ENCODE assay signal across 11 cellular contexts in the genomic region with DNA sequence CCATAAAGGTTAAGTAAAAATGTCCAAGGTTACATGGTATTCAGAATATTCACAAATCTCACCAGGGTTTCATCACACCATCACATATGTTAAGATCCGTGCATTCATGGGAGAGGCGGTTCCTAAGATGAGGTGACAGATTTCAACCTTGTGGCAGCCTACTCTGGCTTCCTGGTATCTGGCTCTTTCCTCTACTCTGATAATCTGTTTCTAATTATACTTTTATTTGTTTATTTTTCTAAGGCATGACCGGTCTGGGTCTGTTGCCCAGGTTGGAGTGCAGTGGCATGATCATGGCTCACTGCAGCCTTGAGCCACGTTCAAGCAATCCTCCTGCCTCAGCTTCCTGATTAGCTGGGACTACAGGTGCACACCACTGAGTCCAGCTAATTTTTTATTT. TPM values are rescaled to one million over a fixed set of nuclear protein-coding genes. Genes with fewer than 3 reads are reported as not detected.
DNase-seq lines count a peak whose midpoint lies in the region; ATAC-seq and TF ChIP-seq lines count a peak whose summit lies in the region.
"Had no signal": no experiment of that assay in that cellular context is flagged by ENCODE, and none has a peak within 500 bp of the region (broad histone marks: within the 10 kb centered on the region; RNA-seq: fewer than 3 reads in every experiment).

No MANE protein-coding gene starts in this region.

- H3K36me3 ChIP-seq in BJ (ENCODE audit: control insufficient read depth, insufficient read depth, low read length) = no peaks in the 10 kb centered on the region
- H3K36me3 ChIP-seq in Karpas-422 (ENCODE audit: insufficient read depth, low read length) = no peaks in the 10 kb centered on the region
- no peaks in the 10 kb centered on the region for H3K36me3 ChIP-seq in endodermal cell (ENCODE audit: control insufficient read depth, insufficient read depth, low read length)

- H3K27me3 Mint-ChIP-seq in endodermal cell (ENCODE audit: insufficient read depth) = no peaks in the 10 kb centered on the region
- H3K27me3 Mint-ChIP-seq: type B pancreatic cell had no signal

- H3K9me3 ChIP-seq in Karpas-422 (ENCODE audit: low read length) (no peaks in the 10 kb centered on the region), endodermal cell (ENCODE audit: control insufficient read depth, low read length) (no peaks in the 10 kb centered on the region)

- H3K4me2 ChIP-seq in Karpas-422 (ENCODE audit: low read depth, low read length, poor library complexity, severe bottlenecking) = no peak overlapping the region

- H3K4me3 ChIP-seq in BJ (ENCODE audit: low read depth, low read length) = no peak overlapping the region
- no peak overlapping the region for H3K4me3 ChIP-seq in Karpas-422 (ENCODE audit: low read length)
- peak overlapping the region; percentile 3 for H3K4me3 ChIP-seq in coronary artery
- H3K4me3 ChIP-seq in endodermal cell (ENCODE audit: low read length) = no peak overlapping the region

- no peaks in the 10 kb centered on the region for H3K27me3 ChIP-seq in BJ (ENCODE audit: control insufficient read depth, insufficient read depth, low read length)
- no peaks in the 10 kb centered on the region for H3K27me3 ChIP-seq in Karpas-422 (ENCODE audit: low read length)
- H3K27me3 ChIP-seq in endodermal cell (ENCODE audit: control insufficient read depth, insufficient read depth, low read length, poor library complexity, severe bottlenecking) = no peaks in the 10 kb centered on the region

- H3K27ac ChIP-seq in Karpas-422 (ENCODE audit: low read length) (peak overlapping the region; percentile 69), coronary artery (peak overlapping the region; percentile 28), endodermal cell (ENCODE audit: low read depth, low read length) (no peak overlapping the region)

- peaks cover 19% of the 10 kb centered on the region; the same call in 1 of the 2 replicates for H4K20me1 ChIP-seq in Karpas-422 (ENCODE audit: insufficient read depth, low read depth, low read length)

- H3K36me3 Mint-ChIP-seq in endodermal cell (ENCODE audit: low read depth) = no peaks in the 10 kb centered on the region

- DNase-seq in BJ (ENCODE audit: low read depth) (peak; percentile 45), Karpas-422 (no peak), coronary artery (ENCODE audit: low spot score) (no peak), lung microvascular endothelial cell (ENCODE audit: low read depth in 2 of 2) (peak; percentile 7 to 22), hippocampal formation (lab: John Stamatoyannopoulos, UW) (no peak), endodermal cell (no peak)
- no peak for DNase-seq in stimulated activated CD4-positive, alpha-beta T cell treated with anti-CD3 and anti-CD28 coated beads, Interleukin-15, amount 100 ng/mL, for 24 hours
- DNase-seq: stimulated activated CD4-positive, alpha-beta T cell treated with anti-CD3 and anti-CD28 coated beads, Interleukin-4, amount 100 ng/mL, for 4 hours had no signal

- no peak overlapping the region for H3K4me3 Mint-ChIP-seq in endodermal cell
- H3K4me3 Mint-ChIP-seq: nephron, type B pancreatic cell had no signal

- no peaks in the 10 kb centered on the region for H3K9me3 Mint-ChIP-seq in endodermal cell
- H3K9me3 Mint-ChIP-seq: nephron, type B pancreatic cell had no signal

- 94 to 100% methylated on average over 4 of the region's 4 CpGs for WGBS in endodermal cell (ENCODE audit: insufficient coverage in 1 of 2, insufficient read length in 1 of 2), 2 experiments

- POLR2A ChIA-PET in BJ (lab: Charles Lee) = no interaction called here

- TF ChIP-seq CTCF in BJ (IDR thresholded peaks at IDR 0.05; ENCODE audit: insufficient read depth, low read depth, low read length) = no peak
- no peak for TF ChIP-seq CTCF in coronary artery (IDR thresholded peaks at IDR 0.05)
- TF ChIP-seq CTCF in endodermal cell (conservative IDR thresholded peaks at IDR 0.05) = no peak

- H3K27ac Mint-ChIP-seq in endodermal cell = no peak overlapping the region

- H3K79me2 ChIP-seq in Karpas-422 (ENCODE audit: low read length) = peaks cover 99% of the 10 kb centered on the region

- peaks cover 24% of the 10 kb centered on the region for H3K4me1 Mint-ChIP-seq in endodermal cell

- peaks cover 64% of the 10 kb centered on the region for H3K4me1 ChIP-seq in Karpas-422 (ENCODE audit: low read length)
- peaks cover 8% of the 10 kb centered on the region for H3K4me1 ChIP-seq in endodermal cell (ENCODE audit: control insufficient read depth, insufficient read depth, low read length)

- CTCF ChIA-PET in BJ (lab: Yijun Ruan, JAX) = interaction anchor here (1.4 kb wide), 1 partner anchor 29 kb away, joined by 3 read pairs; no protein-coding TSS in a partner anchor

- H3K9ac ChIP-seq in Karpas-422 (ENCODE audit: low read length) = no peak overlapping the region
- H3K9ac ChIP-seq in endodermal cell (ENCODE audit: extremely low read depth, low read length, poor library complexity, severe bottlenecking) = no peak overlapping the region

- H3K9me2 ChIP-seq in Karpas-422 (replicated peaks; ENCODE audit: insufficient read depth, low read length) = no peaks in the 10 kb centered on the region

- no peak for ATAC-seq in HG02763 (IDR thresholded peaks at IDR 0.05; ENCODE audit: unreplicated experiment)

- no peak overlapping the region for H2AFZ ChIP-seq in Karpas-422 (ENCODE audit: low read length)

RNA-seq across cellular contexts. Expression of a gene that starts 34.4 kb away (rescaled TPM):
- polyA plus RNA-seq in BJ (2011; rRNA removed) = 122 and 134 TPM in 2 replicates
- polyA minus RNA-seq in BJ (2011; rRNA and poly(A)+ RNA removed) = 105 and 134 TPM in 2 replicates
- total RNA-seq in Karpas-422 (2014; rRNA removed; shearing (Covaris generic); ENCODE audit: low replicate concordance) = 71.5 and 89.5 TPM in 2 replicates
- total RNA-seq in lung microvascular endothelial cell (74.8 and 84.7 TPM in 2 replicates), endodermal cell (100 to 1,000 TPM in 1 of 2 donors, 10 to 100 TPM in 1; 95.4 to 116 TPM)
- 124 TPM for polyA plus RNA-seq in endodermal cell (2013, experiment 1 of 2)
- 111 TPM for polyA plus RNA-seq in endodermal cell (2013, experiment 2 of 2)

Comparison
In these comparisons a context has a peak if more than half of its experiments do, and no peak if none do; other contexts are left out.
1. DNase-seq: peak in BJ (single experiment) and lung microvascular endothelial cell (2 of 2); none in Karpas-422 (single experiment), coronary artery (single experiment), stimulated activated CD4-positive, alpha-beta T cell treated with anti-CD3 and anti-CD28 coated beads, Interleukin-15, amount 100 ng/mL, for 24 hours (single experiment), hippocampal formation (0 of 2) and endodermal cell (single experiment).